Comparison of ENCODE assay signal across 15 cellular contexts in the genomic region with DNA sequence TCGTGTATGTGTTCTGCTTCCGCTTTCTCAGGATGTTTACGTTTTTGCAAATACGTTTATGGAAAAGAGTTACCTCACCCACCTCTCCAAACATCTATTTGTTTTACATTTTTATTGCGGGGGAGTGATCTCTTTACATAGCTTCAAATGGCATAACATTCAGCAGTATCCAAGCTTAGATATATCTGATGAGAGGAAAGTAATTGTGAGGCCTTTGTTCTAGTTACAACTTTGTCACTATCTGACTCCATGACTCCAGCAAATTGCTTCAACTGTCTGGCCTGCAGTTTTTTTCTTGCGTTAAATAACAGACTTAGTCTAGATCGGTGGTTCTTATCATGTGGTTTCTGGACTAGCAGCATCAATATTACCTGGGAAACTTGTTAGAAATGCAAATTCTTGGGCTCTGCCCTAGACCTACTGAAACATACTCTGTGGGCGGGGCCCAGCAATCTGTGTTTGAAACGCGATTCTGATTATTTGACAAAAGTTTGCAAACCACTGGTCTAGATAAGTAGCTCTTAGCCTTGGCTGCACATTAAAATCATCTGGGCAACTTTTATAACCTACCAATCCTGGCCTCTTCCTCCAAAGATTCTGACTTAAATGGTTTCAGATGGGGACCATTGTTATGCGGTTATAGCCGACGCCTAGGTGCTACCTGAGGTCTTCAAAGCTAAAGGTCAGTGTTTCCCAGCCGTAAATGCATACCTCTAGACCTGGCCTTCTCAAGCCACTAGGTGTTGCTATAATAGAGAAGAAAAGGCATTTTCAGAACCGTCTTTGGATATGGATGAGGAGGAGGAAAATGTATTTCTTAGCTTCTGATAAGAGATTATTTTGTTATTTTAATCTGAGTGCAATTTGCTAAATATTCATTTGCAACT.
DNase-seq lines count a peak whose midpoint lies in the region; ATAC-seq, FAIRE-seq and TF ChIP-seq lines count a peak whose summit lies in the region.
"Had no signal": no experiment of that assay in that cellular context is flagged by ENCODE, and none has a peak within 500 bp of the region (broad histone marks: within the 10 kb centered on the region; RNA-seq: fewer than 3 reads in every experiment).

No MANE protein-coding gene starts in this region.

- DNase-seq in HepG2 (ENCODE audit: low spot score) (peak; percentile 25), right lobe of liver (no peak), choroid plexus epithelial cell (ENCODE audit: low read depth) (peak; percentile 2), kidney epithelial cell (ENCODE audit: low read depth) (no peak), type B pancreatic cell (ENCODE audit: extremely low spot score, unreplicated experiment) (no peak), NCI-H1930 (lab: John Stamatoyannopoulos, UW) (no peak), coronary artery (ENCODE audit: low spot score) (no peak)
- DNase-seq: NCI-H187 treated with DMSO at 0.1 percent for 48 hours; stimulated activated naive CD8-positive, alpha-beta T cell treated with anti-CD3 and anti-CD28 coated beads, Interleukin-15, amount 100 ng/mL, for 72 hours; uterus had no signal

- H3K79me2 ChIP-seq in HepG2 (ENCODE audit: insufficient read depth, low read length): no peaks in the 10 kb centered on the region
- H3K79me2 ChIP-seq: parathyroid adenoma had no signal

- H3K27me3 Mint-ChIP-seq in type B pancreatic cell: no peaks in the 10 kb centered on the region
- H3K27me3 Mint-ChIP-seq: stimulated activated naive CD8-positive, alpha-beta T cell treated with anti-CD3 and anti-CD28 coated beads, Interleukin-15, amount 100 ng/mL, for 72 hours had no signal

- no peak overlapping the region for H2AFZ ChIP-seq in HepG2 (ENCODE audit: low read length)
- H2AFZ ChIP-seq: parathyroid adenoma had no signal

- H3K9ac ChIP-seq in HepG2 (ENCODE audit: insufficient read depth, low read depth, low read length): no peak overlapping the region
- H3K9ac ChIP-seq: parathyroid adenoma had no signal

- ATAC-seq in HepG2 (peak; percentile 93), right lobe of liver (no peak), GM18520 (IDR thresholded peaks at IDR 0.05; ENCODE audit: unreplicated experiment) (no peak)
- ATAC-seq: stimulated activated naive CD8-positive, alpha-beta T cell treated with anti-CD3 and anti-CD28 coated beads, Interleukin-15, amount 100 ng/mL, for 72 hours had no signal

- no peaks in the 10 kb centered on the region for H3K9me3 Mint-ChIP-seq in type B pancreatic cell
- H3K9me3 Mint-ChIP-seq: activated T-helper 2 cell treated with anti-CD3 and anti-CD28 coated beads, Interferon-gamma antibody, Interleukin-2, Interleukin-4, amounts not matched to agents 10 μg/mL and 5 μg/mL and 100 μg/mL, durations not matched to agents 14 hours and 24 hours and 36 hours; stimulated activated naive CD8-positive, alpha-beta T cell treated with anti-CD3 and anti-CD28 coated beads, Interleukin-15, amount 100 ng/mL, for 72 hours had no signal

- H3K4me1 ChIP-seq in HepG2 (ENCODE audit: insufficient read depth, low read length) (no peaks in the 10 kb centered on the region), right lobe of liver (no peaks in the 10 kb centered on the region)
- H3K4me1 ChIP-seq: uterus had no signal

- no peak for TF ChIP-seq POLR2A in HepG2 (IDR thresholded peaks at IDR 0.05; ENCODE audit: insufficient read depth in 1 of 2, low read depth in 2 of 2, low read length in 2 of 2)
- no peak for TF ChIP-seq POLR2A in right lobe of liver (IDR thresholded peaks at IDR 0.05)

- peak overlapping the region; percentile 38 for H3K27ac Mint-ChIP-seq in type B pancreatic cell
- H3K27ac Mint-ChIP-seq: activated T-helper 2 cell treated with anti-CD3 and anti-CD28 coated beads, Interferon-gamma antibody, Interleukin-2, Interleukin-4, amounts not matched to agents 10 μg/mL and 5 μg/mL and 100 μg/mL, durations not matched to agents 14 hours and 24 hours and 36 hours; stimulated activated naive CD8-positive, alpha-beta T cell treated with anti-CD3 and anti-CD28 coated beads, Interleukin-15, amount 100 ng/mL, for 72 hours had no signal

- peak; percentile 64 for FAIRE-seq in HepG2 (lab: Jason Lieb, UNC)
- FAIRE-seq: GM12891 had no signal

- H3K27ac ChIP-seq in HepG2 (ENCODE audit: extremely low read length, insufficient read depth, low read length) (no peak overlapping the region), right lobe of liver (no peak overlapping the region), coronary artery (no peak overlapping the region)
- H3K27ac ChIP-seq: HL-60, parathyroid adenoma, uterus had no signal

- H3K27me3 ChIP-seq in HepG2 (ENCODE audit: control insufficient read depth in 1 of 2, insufficient read depth in 2 of 2, low read length in 2 of 2) (no peaks in the 10 kb centered on the region), right lobe of liver (no peaks in the 10 kb centered on the region), kidney epithelial cell (ENCODE audit: control insufficient read depth, insufficient read depth, low read length) (no peaks in the 10 kb centered on the region)
- H3K27me3 ChIP-seq: uterus had no signal

- WGBS in HepG2 (ENCODE audit: low lambda C conversion rate): 39% methylated on average over 14 of the region's 15 CpGs
- 82% methylated on average over 14 of the region's 15 CpGs for whole genome bisulfite sequencing in right lobe of liver (ENCODE audit: insufficient coverage, low coverage, low lambda C conversion rate, missing lambda C conversion rate)

- H4K20me1 ChIP-seq in HepG2 (ENCODE audit: insufficient read depth, low read length): no peaks in the 10 kb centered on the region; the same call in 1 of the 2 replicates

- H3K4me3 Mint-ChIP-seq in type B pancreatic cell: no peak overlapping the region
- H3K4me3 Mint-ChIP-seq: stimulated activated naive CD8-positive, alpha-beta T cell treated with anti-CD3 and anti-CD28 coated beads, Interleukin-15, amount 100 ng/mL, for 72 hours had no signal

- POLR2A ChIA-PET in HepG2 (lab: Yijun Ruan, JAX): no interaction called here

- TF ChIP-seq RAD21 in HepG2 (CRISPR knock-in tag; IDR thresholded peaks at IDR 0.05): no peak

- in situ Hi-C loops in HepG2 (cut with HindIII; ENCODE audit: extremely low pct_ligation_motif_present, low pct_unique_long_range_greater_than_20kb): no loop called here

- H3K4me3 ChIP-seq in HepG2 (replicated peaks in 1 of 3; ENCODE audit: insufficient read depth in 1 of 3, low read depth in 2 of 3, low read length in 3 of 3): no peak overlapping the region
- H3K4me3 ChIP-seq in right lobe of liver: no peak overlapping the region
- no peak overlapping the region for H3K4me3 ChIP-seq in choroid plexus epithelial cell (ENCODE audit: low read depth, low read length)
- H3K4me3 ChIP-seq in kidney epithelial cell (ENCODE audit: low read depth, low read length): no peak overlapping the region
- no peak overlapping the region for H3K4me3 ChIP-seq in coronary artery
- H3K4me3 ChIP-seq: uterus had no signal

- peak; percentile 66 for TF ChIP-seq CTCF in HepG2 (CRISPR knock-in tag; IDR thresholded peaks at IDR 0.05)
- no peak for TF ChIP-seq CTCF in right lobe of liver (IDR thresholded peaks at IDR 0.05)
- TF ChIP-seq CTCF in choroid plexus epithelial cell (conservative IDR thresholded peaks at IDR 0.05; ENCODE audit: low read depth, low read length): no peak
- peak; percentile 19 for TF ChIP-seq CTCF in kidney epithelial cell (IDR thresholded peaks at IDR 0.05; ENCODE audit: insufficient read depth, low read length, poor library complexity, severe bottlenecking)
- no peak for TF ChIP-seq CTCF in type B pancreatic cell (conservative IDR thresholded peaks at IDR 0.05)
- no peak for TF ChIP-seq CTCF in coronary artery (IDR thresholded peaks at IDR 0.05)

- peaks cover 12% of the 10 kb centered on the region for H3K36me3 Mint-ChIP-seq in type B pancreatic cell

- H3K36me3 ChIP-seq in HepG2 (replicated peaks in 1 of 2; ENCODE audit: control insufficient read depth in 1 of 2, insufficient read depth in 2 of 2, low read length in 2 of 2) (no peaks in the 10 kb centered on the region), right lobe of liver (no peaks in the 10 kb centered on the region), kidney epithelial cell (ENCODE audit: control insufficient read depth, insufficient read depth, low read length) (peaks cover 1% of the 10 kb centered on the region)
- H3K36me3 ChIP-seq: uterus had no signal

- BruUV-seq in HepG2 (replicated peaks; lab: Mats Ljungman, UMichigan): no TSS peak

- peak overlapping the region; percentile 36; the same call in 1 of the 2 replicates for H3K4me2 ChIP-seq in HepG2 (ENCODE audit: low read depth, low read length)

- H3K9me3 ChIP-seq in HepG2 (ENCODE audit: low read length) (no peaks in the 10 kb centered on the region), right lobe of liver (no peaks in the 10 kb centered on the region)
- H3K9me3 ChIP-seq: uterus had no signal

- CTCF ChIA-PET in HepG2 (lab: Yijun Ruan, JAX; ENCODE audit: low intra/inter-chr PET ratio, low total read pairs): interaction anchor here (1.9 kb wide), 1 partner anchor 39 kb away, joined by 7 read pairs; no protein-coding TSS in a partner anchor

- TF ChIP-seq EP300 in HepG2 (IDR thresholded peaks at IDR 0.05; ENCODE audit: low read depth in 2 of 2, low read length in 2 of 2) (no peak), HepG2 (CRISPR knock-in tag; IDR thresholded peaks at IDR 0.05; ENCODE audit: borderline replicate concordance) (no peak)

- intact Hi-C loops in HepG2 (cut with micrococcal nuclease; ENCODE audit: unreplicated experiment): loop anchor here (1.0 kb wide), 1 partner anchor 40 kb away; no protein-coding TSS in a partner anchor
- intact Hi-C loops in right lobe of liver (cut with DNase I): no loop called here

- H3K4me1 Mint-ChIP-seq in type B pancreatic cell (ENCODE audit: unreplicated experiment): peaks cover 12% of the 10 kb centered on the region
- H3K4me1 Mint-ChIP-seq: stimulated activated naive CD8-positive, alpha-beta T cell treated with anti-CD3 and anti-CD28 coated beads, Interleukin-15, amount 100 ng/mL, for 72 hours had no signal

TF ChIP-seq in HepG2, 621 proteins besides CTCF, POLR2A, EP300 and RAD21:
- peak; percentile 53 for TF ChIP-seq STAG1 (CRISPR knock-in tag; IDR thresholded peaks at IDR 0.05)
- TF ChIP-seq RARG (CRISPR knock-in tag; IDR thresholded peaks at IDR 0.05; ENCODE audit: low read depth): no peak
- TF ChIP-seq ZNF343 (CRISPR knock-in tag; IDR thresholded peaks at IDR 0.05): no peak
- TF ChIP-seq AHR (CRISPR knock-in tag; IDR thresholded peaks at IDR 0.05): no peak
- peak; percentile 27; the same call in 1 of the 2 replicates for TF ChIP-seq SMC3 (IDR thresholded peaks at IDR 0.05; ENCODE audit: low read length)
- peak; percentile 40 for TF ChIP-seq TEAD3 (CRISPR knock-in tag; optimal IDR thresholded peaks at IDR 0.05; ENCODE audit: borderline replicate concordance)

Comparison
In these comparisons a context has a peak if more than half of its experiments do, and no peak if none do; other contexts are left out.
1. DNase-seq: peak in HepG2 (single experiment) and choroid plexus epithelial cell (single experiment); none in right lobe of liver (0 of 3), kidney epithelial cell (single experiment), type B pancreatic cell (single experiment), NCI-H1930 (0 of 2) and coronary artery (single experiment).
2. CTCF ChIP-seq: peak in HepG2 (single experiment) and kidney epithelial cell (single experiment); none in right lobe of liver (0 of 4), choroid plexus epithelial cell (single experiment), type B pancreatic cell (single experiment) and coronary artery (single experiment).